Comparison of ENCODE assay signal across 29 cellular contexts in genomic region chr20:14991023-14991422, GRCh38.
DNase-seq lines count a peak whose midpoint lies in the region; ATAC-seq, FAIRE-seq and TF ChIP-seq lines count a peak whose summit lies in the region.
"Had no signal": no experiment of that assay in that cellular context is flagged by ENCODE, and none has a peak within 500 bp of the region (broad histone marks: within the 10 kb centered on the region; RNA-seq: fewer than 3 reads in every experiment).

No MANE protein-coding gene starts in this region.

- H4K20me1 ChIP-seq in GM23338 (replicated peaks; ENCODE audit: insufficient read depth): no peaks in the 10 kb centered on the region

- H3K79me2 ChIP-seq in GM23338 (replicated peaks; ENCODE audit: insufficient read depth): no peaks in the 10 kb centered on the region

- H3K4me1 ChIP-seq in A549 (peaks cover 42% of the 10 kb centered on the region), right atrium auricular region (no peaks in the 10 kb centered on the region), GM23338 (ENCODE audit: insufficient read depth) (no peaks in the 10 kb centered on the region)
- H3K4me1 ChIP-seq: BE2C, heart left ventricle had no signal

- POLR2A ChIA-PET in A549 (lab: Yijun Ruan, JAX): no interaction called here

- H3F3A ChIP-seq in GM23338 (replicated peaks; ENCODE audit: low read depth): no peaks in the 10 kb centered on the region

- H3K27me3 Mint-ChIP-seq in GM23338 (ENCODE audit: insufficient read depth, low read depth, poor library complexity): peaks cover 2% of the 10 kb centered on the region
- H3K27me3 Mint-ChIP-seq: activated naive CD4-positive, alpha-beta T cell treated with anti-CD3 and anti-CD28 coated beads, Interleukin-2, amount 50 U/mL, for 24 hours; CD8-positive, alpha-beta memory T cell; stimulated activated naive CD8-positive, alpha-beta T cell treated with anti-CD3 and anti-CD28 coated beads, Interleukin-15, amount 100 ng/mL, for 72 hours had no signal

- no peak for TF ChIP-seq CTCF in A549 (IDR thresholded peaks at IDR 0.05)
- TF ChIP-seq CTCF in choroid plexus epithelial cell (conservative IDR thresholded peaks at IDR 0.05; ENCODE audit: low read depth, low read length): no peak
- no peak for TF ChIP-seq CTCF in right atrium auricular region (IDR thresholded peaks at IDR 0.05)
- no peak for TF ChIP-seq CTCF in GM23338 (conservative IDR thresholded peaks at IDR 0.05; ENCODE audit: low read depth in 2 of 2)

- TF ChIP-seq POLR2A in A549 (IDR thresholded peaks at IDR 0.05; ENCODE audit: low read length): no peak

- WGBS in A549 (ENCODE audit: missing lambda C conversion rate): 5% methylated on average over 1 of the region's 1 CpG

- no peak overlapping the region for H2AFZ ChIP-seq in GM23338

- ATAC-seq in A549: peak; percentile 46 to 53; a peak in 3 of 6 replicates
- no peak for ATAC-seq in GM19397 (IDR thresholded peaks at IDR 0.05; ENCODE audit: unreplicated experiment)
- no peak for ATAC-seq in GM23338
- ATAC-seq: heart left ventricle; left colon; stimulated activated naive CD8-positive, alpha-beta T cell treated with anti-CD3 and anti-CD28 coated beads, Interleukin-15, amount 100 ng/mL, for 72 hours had no signal

- peaks cover 3% of the 10 kb centered on the region; the same call in 1 of the 2 replicates for H3K9me2 ChIP-seq in GM23338 (ENCODE audit: insufficient read depth)

- peaks cover 2% of the 10 kb centered on the region; the same call in 1 of the 3 replicates for H3K9me3 Mint-ChIP-seq in GM23338

- peak in 1 of 2 experiments; percentile 63; a peak in 3 of 5 replicates for TF ChIP-seq RAD21 in A549 (conservative IDR thresholded peaks at IDR 0.05 in 1 of 2, IDR thresholded peaks at IDR 0.05 in 1 of 2)

- H3K36me3 ChIP-seq in right atrium auricular region: no peaks in the 10 kb centered on the region
- no peaks in the 10 kb centered on the region for H3K36me3 ChIP-seq in GM23338 (ENCODE audit: insufficient read depth)
- H3K36me3 ChIP-seq: BE2C, heart left ventricle, neutrophil, SJCRH30, uterus had no signal

- H3K27ac Mint-ChIP-seq in GM23338: no peak overlapping the region
- H3K27ac Mint-ChIP-seq: activated naive CD4-positive, alpha-beta T cell treated with anti-CD3 and anti-CD28 coated beads, Interleukin-2, amount 50 U/mL, for 24 hours; CD8-positive, alpha-beta memory T cell; stimulated activated naive CD8-positive, alpha-beta T cell treated with anti-CD3 and anti-CD28 coated beads, Interleukin-15, amount 100 ng/mL, for 72 hours had no signal

- H3K36me3 Mint-ChIP-seq in GM23338 (ENCODE audit: low read depth): no peaks in the 10 kb centered on the region
- H3K36me3 Mint-ChIP-seq: activated naive CD4-positive, alpha-beta T cell treated with anti-CD3 and anti-CD28 coated beads, Interleukin-2, amount 50 U/mL, for 24 hours; CD8-positive, alpha-beta memory T cell had no signal

- no peaks in the 10 kb centered on the region for H3K27me3 ChIP-seq in right atrium auricular region
- H3K27me3 ChIP-seq in GM23338 (ENCODE audit: insufficient read depth): no peaks in the 10 kb centered on the region
- H3K27me3 ChIP-seq: BE2C, heart left ventricle, neutrophil, SJCRH30, uterus had no signal

- CTCF ChIA-PET in A549 (lab: Yijun Ruan, JAX): no interaction called here

- FAIRE-seq in A549 (lab: Jason Lieb, UNC): no peak
- FAIRE-seq: A204.1, H1 had no signal

- H3K4me2 ChIP-seq in A549: peak overlapping the region; percentile 39
- no peak overlapping the region for H3K4me2 ChIP-seq in GM23338

- H3K4me3 ChIP-seq in A549: no peak overlapping the region
- H3K4me3 ChIP-seq in choroid plexus epithelial cell (ENCODE audit: low read depth, low read length): no peak overlapping the region
- H3K4me3 ChIP-seq in right atrium auricular region: no peak overlapping the region
- H3K4me3 ChIP-seq in GM23338: no peak overlapping the region
- H3K4me3 ChIP-seq: heart left ventricle, SJCRH30, skin epidermis, uterus had no signal

- H3K9me3 ChIP-seq in A549: peaks cover 11% of the 10 kb centered on the region; the same call in 2 of the 3 replicates
- H3K9me3 ChIP-seq in right atrium auricular region: no peaks in the 10 kb centered on the region
- H3K9me3 ChIP-seq: BE2C, neutrophil, SJCRH30, uterus had no signal

- peak overlapping the region; percentile 55 to 74 for H3K27ac ChIP-seq in A549
- H3K27ac ChIP-seq in right atrium auricular region: no peak overlapping the region
- H3K27ac ChIP-seq in GM23338 (ENCODE audit: low read depth): no peak overlapping the region
- H3K27ac ChIP-seq: heart left ventricle, HL-60, neutrophil, SJCRH30, skin epidermis, uterus had no signal

- H3K4me1 Mint-ChIP-seq in GM23338: no peaks in the 10 kb centered on the region
- H3K4me1 Mint-ChIP-seq: activated naive CD4-positive, alpha-beta T cell treated with anti-CD3 and anti-CD28 coated beads, Interleukin-2, amount 50 U/mL, for 24 hours; CD8-positive, alpha-beta memory T cell; stimulated activated naive CD8-positive, alpha-beta T cell treated with anti-CD3 and anti-CD28 coated beads, Interleukin-15, amount 100 ng/mL, for 72 hours had no signal

- peak; percentile 88 to 89; a peak in 4 of 5 replicates for TF ChIP-seq EP300 in A549 (IDR thresholded peaks at IDR 0.05)

- no peak overlapping the region for H3K4me3 Mint-ChIP-seq in GM23338
- H3K4me3 Mint-ChIP-seq: activated naive CD4-positive, alpha-beta T cell treated with anti-CD3 and anti-CD28 coated beads, Interleukin-2, amount 50 U/mL, for 24 hours; CD8-positive, alpha-beta memory T cell; stimulated activated naive CD8-positive, alpha-beta T cell treated with anti-CD3 and anti-CD28 coated beads, Interleukin-15, amount 100 ng/mL, for 72 hours had no signal

- DNase-seq in A549 (ENCODE audit: low read depth in 1 of 2, low spot score in 1 of 2) (peak in 1 of 2 experiments; percentile 86), HT1080 (ENCODE audit: low read depth) (peak; percentile 18), choroid plexus epithelial cell (ENCODE audit: low read depth) (peak; percentile 82), iris pigment epithelial cell (ENCODE audit: low read depth) (peak; percentile 77), right atrium auricular region (ENCODE audit: low spot score) (no peak), GM23338 (ENCODE audit: low spot score) (no peak), NCI-H446 (lab: John Stamatoyannopoulos, UW) (no peak)
- DNase-seq: activated CD4-positive, alpha-beta T cell treated with anti-CD3 and anti-CD28 coated beads, Interleukin-2, amount 50 U/mL, for 4 hours; anterior cingulate cortex; BE2C; caudate nucleus; CD8-positive, alpha-beta memory T cell; heart left ventricle; Kasumi-1; left colon; NCI-H1694; NCI-H2171; NCI-H526; stimulated activated CD8-positive, alpha-beta memory T cell treated with anti-CD3 and anti-CD28 coated beads, Interleukin-4, amount 100 ng/mL, for 48 hours; stimulated activated naive CD8-positive, alpha-beta T cell treated with anti-CD3 and anti-CD28 coated beads, Interleukin-15, amount 100 ng/mL, for 72 hours; uterus had no signal

TF ChIP-seq in A549, 52 proteins besides CTCF, POLR2A, EP300 and RAD21 (continues in another document):
- TF ChIP-seq CHD2 (IDR thresholded peaks at IDR 0.05; ENCODE audit: low read length, partially characterized antibody) (no peak), CBX2 (IDR thresholded peaks at IDR 0.05; ENCODE audit: borderline replicate concordance, low read depth) (no peak), MAZ (IDR thresholded peaks at IDR 0.05; ENCODE audit: borderline replicate concordance, low read depth, low read length) (no peak), ZC3H11A (IDR thresholded peaks at IDR 0.05) (no peak), MAX (IDR thresholded peaks at IDR 0.05) (no peak), TP53 (CRISPR knock-in tag; IDR thresholded peaks at IDR 0.05) (no peak), USF2 (IDR thresholded peaks at IDR 0.05) (no peak), TFCP2L1 (CRISPR knock-in tag; IDR thresholded peaks at IDR 0.05) (no peak), KDM5A (IDR thresholded peaks at IDR 0.05) (no peak), NPAS2 (CRISPR knock-in tag; IDR thresholded peaks at IDR 0.05; ENCODE audit: borderline replicate concordance) (no peak), RFX5 (IDR thresholded peaks at IDR 0.05) (no peak), EHMT2 (IDR thresholded peaks at IDR 0.05; ENCODE audit: low read depth) (no peak)

TF ChIP-seq in GM23338, 12 proteins besides CTCF, POLR2A, EP300 and RAD21:
- no peak for TF ChIP-seq JUNB (IDR thresholded peaks at IDR 0.05; ENCODE audit: unreplicated experiment)

Comparison
In these comparisons a context has a peak if more than half of its experiments do, and no peak if none do; other contexts are left out.
1. ATAC-seq: peak in A549 (2 of 2); none in GM19397 (single experiment) and GM23338 (single experiment).
2. DNase-seq: peak in HT1080 (single experiment), choroid plexus epithelial cell (single experiment) and iris pigment epithelial cell (single experiment); none in right atrium auricular region (single experiment), GM23338 (single experiment) and NCI-H446 (0 of 2).
3. H3K27ac ChIP-seq: peak in A549 (2 of 2); none in right atrium auricular region (0 of 2) and GM23338 (single experiment).